Comparison of ENCODE assay signal across 21 cellular contexts in the genomic region with DNA sequence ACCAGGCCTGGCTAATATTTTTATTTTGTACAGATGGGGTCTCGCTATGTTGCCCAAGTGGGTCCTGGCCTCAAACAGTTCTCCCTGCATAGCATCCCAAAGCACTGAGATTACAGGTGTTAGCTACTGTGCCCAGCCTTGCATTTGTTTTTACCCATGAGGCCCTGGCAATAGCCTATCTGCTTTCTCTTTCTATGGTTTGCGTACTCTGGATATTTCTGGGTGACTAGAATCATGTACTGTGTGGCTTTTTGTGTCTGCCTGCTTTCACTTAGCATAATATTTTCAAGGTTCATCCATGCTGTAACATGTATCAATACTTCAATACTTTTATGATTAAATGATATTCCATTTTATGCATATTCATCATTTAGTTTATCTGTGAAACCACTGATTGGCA.
DNase-seq lines count a peak whose midpoint lies in the region; ATAC-seq and TF ChIP-seq lines count a peak whose summit lies in the region.
"Had no signal": no experiment of that assay in that cellular context is flagged by ENCODE, and none has a peak within 500 bp of the region (broad histone marks: within the 10 kb centered on the region; RNA-seq: fewer than 3 reads in every experiment).

No MANE protein-coding gene starts in this region.

- no peaks in the 10 kb centered on the region for H3K4me1 Mint-ChIP-seq in T-helper 2 cell treated with Interferon-gamma antibody and Interleukin-4, amounts not matched to agents 5 μg/mL and 100 μg/mL, for 36 hours (ENCODE audit: low read depth)
- H3K4me1 Mint-ChIP-seq in endothelial cell (ENCODE audit: unreplicated experiment) = peaks cover 22% of the 10 kb centered on the region
- H3K4me1 Mint-ChIP-seq in CD4-positive, alpha-beta memory T cell = no peaks in the 10 kb centered on the region
- H3K4me1 Mint-ChIP-seq: CD14-positive monocyte had no signal

- H3K4me3 ChIP-seq in stomach = no peak overlapping the region
- no peak overlapping the region for H3K4me3 ChIP-seq in CD4-positive, alpha-beta memory T cell (ENCODE audit: low read length in 2 of 2)
- H3K4me3 ChIP-seq: gastroesophageal sphincter, mucosa of descending colon, uterus had no signal

- H3K27ac Mint-ChIP-seq in T-helper 2 cell treated with Interferon-gamma antibody and Interleukin-4, amounts not matched to agents 5 μg/mL and 100 μg/mL, for 36 hours = no peak overlapping the region
- H3K27ac Mint-ChIP-seq in endothelial cell (ENCODE audit: unreplicated experiment) = no peak overlapping the region
- H3K27ac Mint-ChIP-seq in CD4-positive, alpha-beta memory T cell = no peak overlapping the region
- H3K27ac Mint-ChIP-seq: activated CD8-positive, alpha-beta T cell treated with anti-CD3 and anti-CD28 coated beads for 36 hours; CD14-positive monocyte had no signal

- intact Hi-C loops in stomach (cut with DNase I; ENCODE audit: low total_unique reads) = no loop called here
- intact Hi-C loops in CD4-positive, alpha-beta memory T cell (cut with micrococcal nuclease) = no loop called here

- H3K27ac ChIP-seq in stomach = no peak overlapping the region
- no peak overlapping the region for H3K27ac ChIP-seq in CD4-positive, alpha-beta memory T cell (ENCODE audit: low read depth, low read length)
- H3K27ac ChIP-seq: brain microvascular endothelial cell, gastroesophageal sphincter, uterus had no signal

- H3K9me3 ChIP-seq in stomach = no peaks in the 10 kb centered on the region
- no peaks in the 10 kb centered on the region for H3K9me3 ChIP-seq in CD4-positive, alpha-beta memory T cell (ENCODE audit: control insufficient read depth in 1 of 2, low read length in 2 of 2)
- H3K9me3 ChIP-seq: gastroesophageal sphincter, mucosa of descending colon, uterus had no signal

- no peak for TF ChIP-seq POLR2A in GM18505 (IDR thresholded peaks at IDR 0.05; ENCODE audit: borderline replicate concordance, extremely low read depth, insufficient read depth, insufficient read length)
- no peak for TF ChIP-seq POLR2A in stomach (IDR thresholded peaks at IDR 0.05)

- no peaks in the 10 kb centered on the region for H3K9me3 Mint-ChIP-seq in T-helper 2 cell treated with Interferon-gamma antibody and Interleukin-4, amounts not matched to agents 5 μg/mL and 100 μg/mL, for 36 hours
- H3K9me3 Mint-ChIP-seq in endothelial cell (ENCODE audit: unreplicated experiment) = no peaks in the 10 kb centered on the region
- H3K9me3 Mint-ChIP-seq in CD4-positive, alpha-beta memory T cell = peaks cover 0 to 8% (median 3%) of the 10 kb centered on the region in 8 donors
- H3K9me3 Mint-ChIP-seq: H9 had no signal

- no peaks in the 10 kb centered on the region for H3K27me3 ChIP-seq in stomach
- H3K27me3 ChIP-seq in CD4-positive, alpha-beta memory T cell (ENCODE audit: insufficient read depth, low read length) = no peaks in the 10 kb centered on the region
- H3K27me3 ChIP-seq: brain microvascular endothelial cell, gastroesophageal sphincter, uterus had no signal

- H3K4me1 ChIP-seq in stomach = no peaks in the 10 kb centered on the region
- no peaks in the 10 kb centered on the region for H3K4me1 ChIP-seq in CD4-positive, alpha-beta memory T cell (ENCODE audit: insufficient read depth, low read length)
- H3K4me1 ChIP-seq: gastroesophageal sphincter, uterus had no signal

- ATAC-seq in GM18505 (IDR thresholded peaks at IDR 0.05; ENCODE audit: unreplicated experiment) (peak; percentile 65), GM21381 (IDR thresholded peaks at IDR 0.05; ENCODE audit: unreplicated experiment) (peak; percentile 65), HG02973 (IDR thresholded peaks at IDR 0.05; ENCODE audit: unreplicated experiment) (peak; percentile 58), HG03469 (IDR thresholded peaks at IDR 0.05; ENCODE audit: unreplicated experiment) (peak; percentile 23)
- ATAC-seq: activated CD8-positive, alpha-beta T cell treated with anti-CD3 and anti-CD28 coated beads for 36 hours; gastroesophageal sphincter; mucosa of descending colon; sciatic nerve had no signal

- POLR2A ChIA-PET in CD4-positive, alpha-beta memory T cell (lab: Charles Lee; ENCODE audit: partially characterized antibody) = no interaction called here

- H3K4me3 Mint-ChIP-seq in T-helper 2 cell treated with Interferon-gamma antibody and Interleukin-4, amounts not matched to agents 5 μg/mL and 100 μg/mL, for 36 hours = no peak overlapping the region
- no peak overlapping the region for H3K4me3 Mint-ChIP-seq in endothelial cell (ENCODE audit: unreplicated experiment)
- H3K4me3 Mint-ChIP-seq in CD4-positive, alpha-beta memory T cell = no peak overlapping the region
- H3K4me3 Mint-ChIP-seq: activated CD8-positive, alpha-beta T cell treated with anti-CD3 and anti-CD28 coated beads for 36 hours; CD14-positive monocyte; H9 had no signal

- TF ChIP-seq EP300 in stomach (IDR thresholded peaks at IDR 0.05) = no peak

- no peak for DNase-seq in T-helper 2 cell treated with Interferon-gamma antibody and Interleukin-4, amounts not matched to agents 5 μg/mL and 100 μg/mL, for 36 hours (ENCODE audit: low spot score)
- DNase-seq in endothelial cell (ENCODE audit: low spot score) = no peak
- no peak for DNase-seq in stomach
- DNase-seq in CD4-positive, alpha-beta memory T cell = no peak
- DNase-seq: ACHN; activated CD8-positive, alpha-beta T cell treated with anti-CD3 and anti-CD28 coated beads for 36 hours; brain microvascular endothelial cell; cortex of kidney; H9; mucosa of descending colon; NCI-H1436; NCI-H226; stimulated activated CD4-positive, alpha-beta T cell treated with anti-CD3 and anti-CD28 coated beads, Interleukin-2, amount 100 ng/mL, for 24 hours; uterus had no signal

- CTCF ChIA-PET in CD4-positive, alpha-beta memory T cell (lab: Charles Lee; ENCODE audit: partially characterized antibody) = no interaction called here

- no peaks in the 10 kb centered on the region for H3K27me3 Mint-ChIP-seq in T-helper 2 cell treated with Interferon-gamma antibody and Interleukin-4, amounts not matched to agents 5 μg/mL and 100 μg/mL, for 36 hours (ENCODE audit: low read depth)
- peaks cover 2% of the 10 kb centered on the region for H3K27me3 Mint-ChIP-seq in endothelial cell (ENCODE audit: unreplicated experiment)
- H3K27me3 Mint-ChIP-seq in CD4-positive, alpha-beta memory T cell = no peaks in the 10 kb centered on the region
- H3K27me3 Mint-ChIP-seq: activated CD8-positive, alpha-beta T cell treated with anti-CD3 and anti-CD28 coated beads for 36 hours had no signal

- H3K36me3 ChIP-seq in stomach = no peaks in the 10 kb centered on the region
- no peaks in the 10 kb centered on the region for H3K36me3 ChIP-seq in CD4-positive, alpha-beta memory T cell (ENCODE audit: insufficient read depth, low read length)
- H3K36me3 ChIP-seq: brain microvascular endothelial cell, gastroesophageal sphincter, uterus had no signal

- TF ChIP-seq CTCF in endothelial cell (IDR thresholded peaks at IDR 0.05; ENCODE audit: unreplicated experiment) (no peak), stomach (IDR thresholded peaks at IDR 0.05) (no peak)

- H3K36me3 Mint-ChIP-seq in T-helper 2 cell treated with Interferon-gamma antibody and Interleukin-4, amounts not matched to agents 5 μg/mL and 100 μg/mL, for 36 hours (ENCODE audit: low read depth) = no peaks in the 10 kb centered on the region
- no peaks in the 10 kb centered on the region for H3K36me3 Mint-ChIP-seq in endothelial cell (ENCODE audit: low read depth, unreplicated experiment)
- H3K36me3 Mint-ChIP-seq in CD4-positive, alpha-beta memory T cell = no peaks in the 10 kb centered on the region
- H3K36me3 Mint-ChIP-seq: CD14-positive monocyte had no signal

- 0 to 66% (median 40%) methylated on average over 2 of the region's 2 CpGs for WGBS in stomach, 5 donors
